ENCODE assay signal across 9 cellular contexts in the genomic region with DNA sequence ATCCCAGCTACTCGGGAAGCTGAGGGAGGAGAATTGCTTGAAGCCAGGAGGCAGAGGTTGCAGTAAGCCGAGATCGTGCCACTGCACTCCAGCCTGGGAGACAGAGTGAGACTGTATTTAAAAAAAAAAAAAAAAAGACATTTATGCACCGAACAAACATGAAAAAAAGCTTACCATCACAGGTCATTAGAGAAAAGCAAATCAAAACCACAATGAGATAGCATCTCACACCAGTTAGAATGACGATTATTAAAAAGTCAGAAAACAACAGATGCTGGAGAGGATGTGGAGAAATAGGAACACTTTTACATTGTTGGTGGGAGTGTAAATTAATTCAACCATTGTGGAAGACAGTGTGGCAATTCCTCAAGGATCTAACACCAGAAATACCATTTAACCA. TPM values are rescaled to one million over a fixed set of nuclear protein-coding genes. Genes with fewer than 3 reads are reported as not detected.
DNase-seq lines count a peak whose midpoint lies in the region; ATAC-seq and TF ChIP-seq lines count a peak whose summit lies in the region.
"Not testable (repeated sequence)": the region's sequence is repeated elsewhere in the genome, so short reads cannot be mapped to it uniquely, and the experiment has no call there.
"Had no signal": no experiment of that assay in that cellular context is flagged by ENCODE, and none has a peak within 500 bp of the region (broad histone marks: within the 10 kb centered on the region; RNA-seq: fewer than 3 reads in every experiment).

No MANE protein-coding gene starts in this region.

- peaks cover 70 to 98% (median 86%) of the 10 kb centered on the region in 4 donors for H3K4me1 Mint-ChIP-seq in CD4-positive, alpha-beta memory T cell
- H3K4me1 Mint-ChIP-seq in T-helper 17 cell, result peaks cover 73% of the 10 kb centered on the region
- peaks cover 89% of the 10 kb centered on the region for H3K4me1 Mint-ChIP-seq in activated CD8-positive, alpha-beta T cell treated with anti-CD3 and anti-CD28 coated beads for 36 hours (ENCODE audit: low read depth)
- H3K4me1 Mint-ChIP-seq in activated T-cell treated with anti-CD3 and anti-CD28 coated beads, Interleukin-2, amount 50 U/mL, for 72 hours (ENCODE audit: low read depth), result peaks cover 95% of the 10 kb centered on the region
- peaks cover 99% of the 10 kb centered on the region for H3K4me1 Mint-ChIP-seq in activated naive CD4-positive, alpha-beta T cell treated with anti-CD3 and anti-CD28 coated beads, Interleukin-2, amount 50 U/mL, for 24 hours
- peaks cover 94 to 100% of the 10 kb centered on the region in 2 donors for H3K4me1 Mint-ChIP-seq in immature natural killer cell
- H3K4me1 Mint-ChIP-seq in stimulated activated effector memory CD8-positive, alpha-beta T cell treated with anti-CD3 and anti-CD28 coated beads, Interleukin-12 subunit alpha, Interleukin-12 subunit beta, amount 100 ng/mL, for 72 hours, result peaks cover 98% of the 10 kb centered on the region

- peak overlapping the region; percentile 23 to 92 (median 82) for H3K27ac Mint-ChIP-seq in CD4-positive, alpha-beta memory T cell
- peak overlapping the region; percentile 87 for H3K27ac Mint-ChIP-seq in T-helper 17 cell
- peak overlapping the region; percentile 56 for H3K27ac Mint-ChIP-seq in activated CD8-positive, alpha-beta T cell treated with anti-CD3 and anti-CD28 coated beads for 36 hours
- H3K27ac Mint-ChIP-seq in activated T-cell treated with anti-CD3 and anti-CD28 coated beads, Interleukin-2, amount 50 U/mL, for 72 hours, result peak overlapping the region; percentile 47
- H3K27ac Mint-ChIP-seq in activated naive CD4-positive, alpha-beta T cell treated with anti-CD3 and anti-CD28 coated beads, Interleukin-2, amount 50 U/mL, for 24 hours, result peak overlapping the region; percentile 78
- peak overlapping the region; percentile 88 to 97 (median 94) for H3K27ac Mint-ChIP-seq in immature natural killer cell
- peak overlapping the region; percentile 88 for H3K27ac Mint-ChIP-seq in stimulated activated effector memory CD8-positive, alpha-beta T cell treated with anti-CD3 and anti-CD28 coated beads, Interleukin-12 subunit alpha, Interleukin-12 subunit beta, amount 100 ng/mL, for 72 hours

- not testable (repeated sequence) for H3K4me3 ChIP-seq in CD4-positive, alpha-beta memory T cell (ENCODE audit: low read length in 2 of 2)

- POLR2A ChIA-PET in CD4-positive, alpha-beta memory T cell (lab: Charles Lee; ENCODE audit: partially characterized antibody), result interaction anchor here (0.7 to 9.9 kb wide), 9 partner anchors 9 to 278 kb away, joined by 3 to 208 read pairs (median 4); a partner anchor contains a TSS
- POLR2A ChIA-PET in activated CD8-positive, alpha-beta T cell treated with anti-CD3 and anti-CD28 coated beads for 36 hours (lab: Charles Lee), result interaction anchor here (1.3 to 1.6 kb wide), 2 partner anchors 18 to 19 kb away, joined by 3 to 4 read pairs; no protein-coding TSS in a partner anchor

- not testable (repeated sequence) for H3K27ac ChIP-seq in CD4-positive, alpha-beta memory T cell (ENCODE audit: low read depth, low read length)

- peaks cover 40% of the 10 kb centered on the region for H3K36me3 ChIP-seq in CD4-positive, alpha-beta memory T cell (ENCODE audit: insufficient read depth, low read length)

- DNase-seq in CD4-positive, alpha-beta memory T cell, result peak in 1 of 5 donors; percentile 40
- not testable (repeated sequence) for DNase-seq in T-helper 17 cell; activated CD8-positive, alpha-beta T cell treated with anti-CD3 and anti-CD28 coated beads for 36 hours; activated T-cell treated with anti-CD3 and anti-CD28 coated beads, Interleukin-2, amount 50 U/mL, for 72 hours; stimulated activated effector memory CD8-positive, alpha-beta T cell treated with anti-CD3 and anti-CD28 coated beads, Interleukin-12 subunit alpha, Interleukin-12 subunit beta, amount 100 ng/mL, for 72 hours (ENCODE audit: low spot score in 2 of 2)
- peak; percentile 50 to 67 (median 53) for DNase-seq in immature natural killer cell

- not testable (repeated sequence) for H3K9me3 ChIP-seq in CD4-positive, alpha-beta memory T cell (ENCODE audit: control insufficient read depth in 1 of 2, low read length in 2 of 2); T-helper 17 cell (ENCODE audit: control insufficient read depth, low read length, poor library complexity, severe bottlenecking)

- not testable (repeated sequence) for H3K9me3 Mint-ChIP-seq in CD4-positive, alpha-beta memory T cell; activated CD8-positive, alpha-beta T cell treated with anti-CD3 and anti-CD28 coated beads for 36 hours; activated T-cell treated with anti-CD3 and anti-CD28 coated beads, Interleukin-2, amount 50 U/mL, for 72 hours; activated naive CD4-positive, alpha-beta T cell treated with anti-CD3 and anti-CD28 coated beads, Interleukin-2, amount 50 U/mL, for 24 hours; immature natural killer cell; stimulated activated effector memory CD8-positive, alpha-beta T cell treated with anti-CD3 and anti-CD28 coated beads, Interleukin-12 subunit alpha, Interleukin-12 subunit beta, amount 100 ng/mL, for 72 hours

- intact Hi-C loops in CD4-positive, alpha-beta memory T cell (cut with micrococcal nuclease); activated CD8-positive, alpha-beta T cell treated with anti-CD3 and anti-CD28 coated beads for 36 hours (cut with micrococcal nuclease): not testable (repeated sequence)

- CTCF ChIA-PET in CD4-positive, alpha-beta memory T cell (lab: Charles Lee; ENCODE audit: partially characterized antibody), result interaction anchor here (0.7 to 12.1 kb wide), 3 partner anchors 19 to 51 kb away, joined by 3 to 107 read pairs (median 3); a partner anchor contains a TSS
- CTCF ChIA-PET in activated CD8-positive, alpha-beta T cell treated with anti-CD3 and anti-CD28 coated beads for 36 hours (lab: Charles Lee), result interaction anchor here (1.3 to 1.4 kb wide), 2 partner anchors 9 to 20 kb away, joined by 3 read pairs; no protein-coding TSS in a partner anchor

- peak overlapping the region; percentile 27 to 89 (median 78) for H3K4me3 Mint-ChIP-seq in CD4-positive, alpha-beta memory T cell
- H3K4me3 Mint-ChIP-seq in T-helper 17 cell (peak overlapping the region; percentile 82), immature natural killer cell (peak overlapping the region; percentile 67 to 86 (median 70))
- not testable (repeated sequence) for H3K4me3 Mint-ChIP-seq in activated CD8-positive, alpha-beta T cell treated with anti-CD3 and anti-CD28 coated beads for 36 hours
- peak overlapping the region; percentile 37 to 72 for H3K4me3 Mint-ChIP-seq in activated T-cell treated with anti-CD3 and anti-CD28 coated beads, Interleukin-2, amount 50 U/mL, for 72 hours
- H3K4me3 Mint-ChIP-seq in activated naive CD4-positive, alpha-beta T cell treated with anti-CD3 and anti-CD28 coated beads, Interleukin-2, amount 50 U/mL, for 24 hours, result peak overlapping the region; percentile 70
- H3K4me3 Mint-ChIP-seq in stimulated activated effector memory CD8-positive, alpha-beta T cell treated with anti-CD3 and anti-CD28 coated beads, Interleukin-12 subunit alpha, Interleukin-12 subunit beta, amount 100 ng/mL, for 72 hours, result peak overlapping the region; percentile 70

- H3K36me3 Mint-ChIP-seq in CD4-positive, alpha-beta memory T cell, result peaks cover 71 to 78% of the 10 kb centered on the region in 2 donors
- H3K36me3 Mint-ChIP-seq in T-helper 17 cell (ENCODE audit: low read depth) (peaks cover 13% of the 10 kb centered on the region), immature natural killer cell (peaks cover 14 to 39% (median 24%) of the 10 kb centered on the region in 3 donors)
- H3K36me3 Mint-ChIP-seq in activated CD8-positive, alpha-beta T cell treated with anti-CD3 and anti-CD28 coated beads for 36 hours (ENCODE audit: low read depth), result peaks cover 84% of the 10 kb centered on the region
- H3K36me3 Mint-ChIP-seq in activated T-cell treated with anti-CD3 and anti-CD28 coated beads, Interleukin-2, amount 50 U/mL, for 72 hours (ENCODE audit: insufficient read depth in 2 of 2), result peaks cover 26 to 52% of the 10 kb centered on the region in 2 donors
- H3K36me3 Mint-ChIP-seq in activated naive CD4-positive, alpha-beta T cell treated with anti-CD3 and anti-CD28 coated beads, Interleukin-2, amount 50 U/mL, for 24 hours, result peaks cover 29% of the 10 kb centered on the region
- peaks cover 100% of the 10 kb centered on the region for H3K36me3 Mint-ChIP-seq in stimulated activated effector memory CD8-positive, alpha-beta T cell treated with anti-CD3 and anti-CD28 coated beads, Interleukin-12 subunit alpha, Interleukin-12 subunit beta, amount 100 ng/mL, for 72 hours

- peaks cover 71% of the 10 kb centered on the region for H3K4me1 ChIP-seq in CD4-positive, alpha-beta memory T cell (ENCODE audit: insufficient read depth, low read length)

- not testable (repeated sequence) for TF ChIP-seq CTCF in activated CD8-positive, alpha-beta T cell treated with anti-CD3 and anti-CD28 coated beads for 36 hours (IDR thresholded peaks at IDR 0.05)

- ATAC-seq in T-helper 17 cell; activated CD8-positive, alpha-beta T cell treated with anti-CD3 and anti-CD28 coated beads for 36 hours; activated T-cell treated with anti-CD3 and anti-CD28 coated beads, Interleukin-2, amount 50 U/mL, for 72 hours (replicated peaks in 1 of 2); stimulated activated effector memory CD8-positive, alpha-beta T cell treated with anti-CD3 and anti-CD28 coated beads, Interleukin-12 subunit alpha, Interleukin-12 subunit beta, amount 100 ng/mL, for 72 hours: not testable (repeated sequence)

- not testable (repeated sequence) for H3K27me3 ChIP-seq in CD4-positive, alpha-beta memory T cell (ENCODE audit: insufficient read depth, low read length)

- not testable (repeated sequence) for H3K27me3 Mint-ChIP-seq in CD4-positive, alpha-beta memory T cell; T-helper 17 cell; activated CD8-positive, alpha-beta T cell treated with anti-CD3 and anti-CD28 coated beads for 36 hours; activated T-cell treated with anti-CD3 and anti-CD28 coated beads, Interleukin-2, amount 50 U/mL, for 72 hours (ENCODE audit: low read depth); activated naive CD4-positive, alpha-beta T cell treated with anti-CD3 and anti-CD28 coated beads, Interleukin-2, amount 50 U/mL, for 24 hours; immature natural killer cell (ENCODE audit: low read depth in 3 of 3)

RNA-seq across cellular contexts. Expression of a gene that starts 19.0 kb away (rescaled TPM):
- total RNA-seq in CD4-positive, alpha-beta memory T cell, result 10 to 100 TPM; 75.4 to 78.8 TPM
- polyA plus RNA-seq in CD4-positive, alpha-beta memory T cell, result 10 to 100 TPM; 13.4 to 23.0 TPM
- 10 to 100 TPM; 70.0 to 90.1 TPM for total RNA-seq in T-helper 17 cell
- 10 to 100 TPM; 41.7 to 42.5 TPM for total RNA-seq in activated CD8-positive, alpha-beta T cell treated with anti-CD3 and anti-CD28 coated beads for 36 hours
- 10 to 100 TPM; 59.0 to 73.6 TPM for total RNA-seq in activated T-cell treated with anti-CD3 and anti-CD28 coated beads, Interleukin-2, amount 50 U/mL, for 72 hours
- polyA plus RNA-seq in immature natural killer cell, result 10 to 100 TPM; 14.8 to 28.8 (median 27.4) TPM
- total RNA-seq: A172, H9 had no signal

RNA-seq across cellular contexts. Expression of a gene that starts 42.2 kb away (rescaled TPM):
- not detected for total RNA-seq in CD4-positive, alpha-beta memory T cell
- polyA plus RNA-seq in CD4-positive, alpha-beta memory T cell, result under 1 TPM in 1 of 2 donors, not detected in 1; 0.18 TPM
- 1 to 10 TPM in 1 of 2 donors, not detected in 1; 7.2 TPM for total RNA-seq in T-helper 17 cell
- under 1 TPM in 1 of 2 experiments, not detected in 1; 0.11 TPM for total RNA-seq in activated CD8-positive, alpha-beta T cell treated with anti-CD3 and anti-CD28 coated beads for 36 hours
- total RNA-seq in activated T-cell treated with anti-CD3 and anti-CD28 coated beads, Interleukin-2, amount 50 U/mL, for 72 hours, result not detected
- polyA plus RNA-seq in immature natural killer cell, result under 1 TPM in 2 of 3 donors, not detected in 1; 0.10 to 0.50 TPM
- total RNA-seq: A172, H9 had no signal

RNA-seq across cellular contexts. Expression of a gene that starts 59.9 kb away (rescaled TPM):
- 1 to 10 TPM; 8.2 to 8.5 TPM for total RNA-seq in CD4-positive, alpha-beta memory T cell
- 1 to 10 TPM; 1.3 to 2.8 TPM for polyA plus RNA-seq in CD4-positive, alpha-beta memory T cell
- 1 to 10 TPM; 3.1 to 3.6 TPM for total RNA-seq in T-helper 17 cell
- 1 to 10 TPM; 5.1 to 5.6 TPM for total RNA-seq in activated CD8-positive, alpha-beta T cell treated with anti-CD3 and anti-CD28 coated beads for 36 hours
- total RNA-seq in activated T-cell treated with anti-CD3 and anti-CD28 coated beads, Interleukin-2, amount 50 U/mL, for 72 hours, result 1 to 10 TPM; 7.2 to 7.3 TPM
- 1 to 10 TPM in 2 of 3 donors, not detected in 1; 1.7 to 2.0 TPM for polyA plus RNA-seq in immature natural killer cell
